In genomic region chr1:2451744-2452582, GRCh38 we compare ENCODE assay signal across 10 cellular contexts. TPM values are rescaled to one million over a fixed set of nuclear protein-coding genes. Genes with fewer than 3 reads are reported as not detected.
DNase-seq lines count a peak whose midpoint lies in the region; ATAC-seq and TF ChIP-seq lines count a peak whose summit lies in the region.
"Had no signal": no experiment of that assay in that cellular context is flagged by ENCODE, and none has a peak within 500 bp of the region (broad histone marks: within the 10 kb centered on the region; RNA-seq: fewer than 3 reads in every experiment).

No MANE protein-coding gene starts in this region.

- H3K27ac Mint-ChIP-seq in HFFc6 = peak overlapping the region; percentile 85
- H3K27ac Mint-ChIP-seq: naive thymus-derived CD4-positive, alpha-beta T cell had no signal

- H3K79me2 ChIP-seq in hepatocyte = no peaks in the 10 kb centered on the region

- POLR2A ChIA-PET in AG04449 (lab: Yijun Ruan, JAX) = interaction anchor here (0.9 to 1.0 kb wide), 2 partner anchors 81 to 83 kb away, joined by 3 read pairs; no protein-coding TSS in a partner anchor

- H3K9me3 Mint-ChIP-seq in HFFc6 = no peaks in the 10 kb centered on the region
- H3K9me3 Mint-ChIP-seq: naive thymus-derived CD4-positive, alpha-beta T cell had no signal

- intact Hi-C loops in gastrocnemius medialis (cut with DNase I; ENCODE audit: low total_unique reads) = no loop called here
- intact Hi-C loops in transverse colon (cut with DNase I; ENCODE audit: low total_unique reads) = no loop called here

- no peak for TF ChIP-seq EP300 in transverse colon (IDR thresholded peaks at IDR 0.05; ENCODE audit: low read depth)

- H3K9me3 ChIP-seq in adipocyte (ENCODE audit: control insufficient read depth, low read length) (no peaks in the 10 kb centered on the region), hepatocyte (ENCODE audit: low read depth) (no peaks in the 10 kb centered on the region), gastrocnemius medialis (no peaks in the 10 kb centered on the region), transverse colon (no peaks in the 10 kb centered on the region)

- no peak overlapping the region for H3K4me2 ChIP-seq in hepatocyte

- H3K4me1 ChIP-seq in adipocyte (ENCODE audit: control insufficient read depth, insufficient read depth, low read length) (peaks cover 4% of the 10 kb centered on the region), hepatocyte (ENCODE audit: insufficient read depth) (no peaks in the 10 kb centered on the region), gastrocnemius medialis (no peaks in the 10 kb centered on the region), transverse colon (no peaks in the 10 kb centered on the region)

- H3K36me3 Mint-ChIP-seq in HFFc6 (ENCODE audit: low read depth) = no peaks in the 10 kb centered on the region
- H3K36me3 Mint-ChIP-seq: naive thymus-derived CD4-positive, alpha-beta T cell had no signal

- peaks cover 14% of the 10 kb centered on the region for H3K4me1 Mint-ChIP-seq in HFFc6 (ENCODE audit: low read depth)
- H3K4me1 Mint-ChIP-seq: naive thymus-derived CD4-positive, alpha-beta T cell had no signal

- no peak overlapping the region for H3K27ac ChIP-seq in hepatocyte
- H3K27ac ChIP-seq in gastrocnemius medialis = no peak overlapping the region
- H3K27ac ChIP-seq in transverse colon = no peak overlapping the region

- 54% methylated on average over 32 of the region's 36 CpGs for WGBS in hepatocyte (ENCODE audit: low lambda C conversion rate, missing lambda C conversion rate)
- WGBS in transverse colon (ENCODE audit: low coverage in 1 of 2), 2 donors = 53% methylated on average over 35 of the region's 36 CpGs; no CpG with 5 or more reads in 1 of the 2 donors

- in situ Hi-C loops in gastrocnemius medialis (cut with MboI; ENCODE audit: low sequenced_read_pairs in 4 of 4) (no loop called here), transverse colon (cut with MboI; ENCODE audit: low pct_ligation_motif_present in 1 of 4, low pct_unique_long_range_greater_than_20kb in 1 of 4, low sequenced_read_pairs in 3 of 4) (no loop called here)

- H3K4me3 Mint-ChIP-seq in HFFc6 = peak overlapping the region; percentile 60
- H3K4me3 Mint-ChIP-seq: naive thymus-derived CD4-positive, alpha-beta T cell had no signal

- H3K9me2 ChIP-seq in hepatocyte (replicated peaks; ENCODE audit: insufficient read depth) = no peaks in the 10 kb centered on the region

- peaks cover 5% of the 10 kb centered on the region for H3K27me3 Mint-ChIP-seq in HFFc6 (ENCODE audit: insufficient read depth)
- H3K27me3 Mint-ChIP-seq: naive thymus-derived CD4-positive, alpha-beta T cell had no signal

- CTCF ChIA-PET in AG04449 (lab: Yijun Ruan, JAX) = interaction anchor here (1.0 to 2.7 kb wide), 5 partner anchors 38 to 96 kb away, joined by 3 to 10 read pairs (median 5); no protein-coding TSS in a partner anchor

- DNase-seq in AG04449 (ENCODE audit: low read depth, low spot score) (peak; percentile 74), HFFc6 (peak; percentile 90), adipocyte (ENCODE audit: low read depth) (peak; percentile 65), hepatocyte (ENCODE audit: low spot score) (peak; percentile 46), gastrocnemius medialis (no peak), transverse colon (no peak)
- DNase-seq: activated naive CD4-positive, alpha-beta T cell; naive thymus-derived CD4-positive, alpha-beta T cell had no signal

- TF ChIP-seq CTCF in AG04449 (IDR thresholded peaks at IDR 0.05; ENCODE audit: insufficient read depth, low read length, missing control alignments) = no peak
- TF ChIP-seq CTCF in HFFc6 (IDR thresholded peaks at IDR 0.05) = no peak
- TF ChIP-seq CTCF in hepatocyte (IDR thresholded peaks at IDR 0.05; ENCODE audit: poor library complexity) = no peak
- no peak for TF ChIP-seq CTCF in gastrocnemius medialis (IDR thresholded peaks at IDR 0.05 in 4 of 5, conservative IDR thresholded peaks at IDR 0.05 in 1 of 5)
- TF ChIP-seq CTCF in transverse colon (IDR thresholded peaks at IDR 0.05) = no peak

- ATAC-seq in HG03342 (IDR thresholded peaks at IDR 0.05; ENCODE audit: unreplicated experiment) (no peak), gastrocnemius medialis (no peak), GM21447 (IDR thresholded peaks at IDR 0.05; ENCODE audit: unreplicated experiment) (no peak)
- ATAC-seq: naive thymus-derived CD4-positive, alpha-beta T cell had no signal

- H2AFZ ChIP-seq in hepatocyte = no peak overlapping the region

- TF ChIP-seq POLR2A in gastrocnemius medialis (IDR thresholded peaks at IDR 0.05) (no peak), transverse colon (IDR thresholded peaks at IDR 0.05) (no peak)

- H4K20me1 ChIP-seq in hepatocyte (ENCODE audit: insufficient read depth, poor library complexity, severe bottlenecking) = no peaks in the 10 kb centered on the region

- H3K9ac ChIP-seq in adipocyte (ENCODE audit: low read length) = no peak overlapping the region

- H3K4me3 ChIP-seq in AG04449 (ENCODE audit: low read depth, low read length) (no peak overlapping the region; the same call in 1 of the 2 replicates), adipocyte (ENCODE audit: low read length) (no peak overlapping the region), hepatocyte (no peak overlapping the region), gastrocnemius medialis (no peak overlapping the region), transverse colon (no peak overlapping the region)

- H3K27me3 ChIP-seq in adipocyte (replicated peaks; ENCODE audit: control insufficient read depth, insufficient read depth, low read length) (peaks cover under 1% of the 10 kb centered on the region), hepatocyte (no peaks in the 10 kb centered on the region), gastrocnemius medialis (peaks cover 27 to 58% (median 43%) of the 10 kb centered on the region in 3 donors), transverse colon (peaks cover 18% of the 10 kb centered on the region)

- H3K36me3 ChIP-seq in adipocyte (ENCODE audit: control insufficient read depth, insufficient read depth, low read length, severe bottlenecking) (no peaks in the 10 kb centered on the region), hepatocyte (replicated peaks; ENCODE audit: insufficient read depth, low read depth) (no peaks in the 10 kb centered on the region), gastrocnemius medialis (no peaks in the 10 kb centered on the region), transverse colon (no peaks in the 10 kb centered on the region)

RNA-seq across cellular contexts. Expression of gene PLCH2, which starts 24.1 kb away (rescaled TPM):
- under 1 TPM in 5 of 6 experiments, not detected in 1; 0.09 to 0.34 (median 0.18) TPM for total RNA-seq in HFFc6 (2021; fragmentation: NEBNext Ultra II Directional; extraction: Animal tissue kit (Norgen Biotek cat#: 25700))
- total RNA-seq in hepatocyte (0.48 and 1.3 TPM in 2 replicates), gastrocnemius medialis (not detected), transverse colon (1 to 10 TPM in 3 of 4 donors, under 1 TPM in 1; 1.00 to 7.3 (median 4.6) TPM)
- polyA plus RNA-seq in hepatocyte = 1.9 and 3.4 TPM in 2 replicates

RNA-seq across cellular contexts. Expression of gene PEX10, which starts 39.6 kb away (rescaled TPM):
- 10 to 100 TPM; 25.4 to 29.8 (median 26.4) TPM for total RNA-seq in HFFc6 (2021; fragmentation: NEBNext Ultra II Directional; extraction: Animal tissue kit (Norgen Biotek cat#: 25700))
- 25.5 and 31.6 TPM in 2 replicates for total RNA-seq in hepatocyte
- 24.7 and 25.9 TPM in 2 replicates for polyA plus RNA-seq in hepatocyte
- 10 to 100 TPM; 19.2 to 25.7 (median 22.6) TPM for total RNA-seq in gastrocnemius medialis
- total RNA-seq in transverse colon = 10 to 100 TPM; 16.9 to 28.8 (median 21.3) TPM

Comparison
In these comparisons a context has a peak if more than half of its experiments do, and no peak if none do; other contexts are left out.
1. DNase-seq: peak in AG04449 (single experiment), HFFc6 (single experiment), adipocyte (single experiment) and hepatocyte (single experiment); none in gastrocnemius medialis (0 of 2) and transverse colon (single experiment).